8 cellular contexts compared by ENCODE assay signal in genomic region chr11:119093951-119094815, GRCh38. TPM values are rescaled to one million over a fixed set of nuclear protein-coding genes. Genes with fewer than 3 reads are reported as not detected.
DNase-seq lines count a peak whose midpoint lies in the region; ATAC-seq and TF ChIP-seq lines count a peak whose summit lies in the region.

No MANE protein-coding gene starts in this region.

- no peak for TF ChIP-seq CTCF in GM13976 (IDR thresholded peaks at IDR 0.05; ENCODE audit: borderline replicate concordance, control extremely low read depth, extremely low read depth, insufficient read depth, missing control alignments)
- TF ChIP-seq CTCF in SU-DHL-6 (IDR thresholded peaks at IDR 0.05; ENCODE audit: insufficient read depth, low read length, poor library complexity, severe bottlenecking): no peak
- no peak for TF ChIP-seq CTCF in brain microvascular endothelial cell (IDR thresholded peaks at IDR 0.05; ENCODE audit: low read depth, low read length, missing control alignments)
- no peak for TF ChIP-seq CTCF in kidney epithelial cell (IDR thresholded peaks at IDR 0.05; ENCODE audit: insufficient read depth, low read length, poor library complexity, severe bottlenecking)

- no peak overlapping the region for H2AFZ ChIP-seq in SU-DHL-6 (ENCODE audit: low read depth, low read length, severe bottlenecking)

- peaks cover 24% of the 10 kb centered on the region for H3K79me2 ChIP-seq in SU-DHL-6 (ENCODE audit: insufficient read depth, low read length)

- no peaks in the 10 kb centered on the region for H3K27me3 ChIP-seq in SU-DHL-6 (ENCODE audit: low read length)
- no peaks in the 10 kb centered on the region for H3K27me3 ChIP-seq in brain microvascular endothelial cell (replicated peaks)
- no peaks in the 10 kb centered on the region for H3K27me3 ChIP-seq in kidney epithelial cell (ENCODE audit: control insufficient read depth, insufficient read depth, low read length)

- peak overlapping the region; percentile 89 for H3K27ac ChIP-seq in SU-DHL-6 (ENCODE audit: low read depth, low read length)
- peak overlapping the region; percentile 32 for H3K27ac ChIP-seq in brain microvascular endothelial cell

- no peaks in the 10 kb centered on the region for H3K9me2 ChIP-seq in SU-DHL-6 (replicated peaks; ENCODE audit: insufficient read depth, low read length)

- in situ Hi-C loops in GM13976 (cut with MboI; ENCODE audit: low sequenced_read_pairs, unreplicated experiment) (no loop called here), brain microvascular endothelial cell (cut with HindIII; ENCODE audit: low pct_ligation_motif_present, low sequenced_read_pairs) (no loop called here)

- peak overlapping the region; percentile 94 for H3K4me2 ChIP-seq in SU-DHL-6 (ENCODE audit: low read depth, low read length, poor library complexity, severe bottlenecking)

- H3F3A ChIP-seq in SU-DHL-6 (ENCODE audit: insufficient read depth): peaks cover 76% of the 10 kb centered on the region

- ATAC-seq in HG02852 (IDR thresholded peaks at IDR 0.05; ENCODE audit: unreplicated experiment) (peak; percentile 4), HG03342 (IDR thresholded peaks at IDR 0.05; ENCODE audit: unreplicated experiment) (no peak)

- peak; percentile 48 for DNase-seq in GM13976 (ENCODE audit: low spot score)
- peak; percentile 18 for DNase-seq in brain microvascular endothelial cell
- DNase-seq in kidney epithelial cell (ENCODE audit: low read depth): no peak
- DNase-seq in stimulated activated CD4-positive, alpha-beta T cell treated with anti-CD3 and anti-CD28 coated beads, Interleukin-2, amount 100 ng/mL, for 4 hours (ENCODE audit: low read depth): peak; percentile 47
- DNase-seq in NCI-H774 (lab: John Stamatoyannopoulos, UW): no peak

- H4K20me1 ChIP-seq in SU-DHL-6 (ENCODE audit: low read depth, low read length): peaks cover 4% of the 10 kb centered on the region; the same call in 1 of the 2 replicates

- H3K9me3 ChIP-seq in SU-DHL-6 (ENCODE audit: insufficient read depth, low read length): no peaks in the 10 kb centered on the region

- H3K9ac ChIP-seq in SU-DHL-6 (ENCODE audit: low read length): peak overlapping the region; percentile 98

- H3K36me3 ChIP-seq in SU-DHL-6 (ENCODE audit: low read length) (peaks cover 28% of the 10 kb centered on the region), brain microvascular endothelial cell (replicated peaks) (peaks cover 30% of the 10 kb centered on the region), kidney epithelial cell (ENCODE audit: control insufficient read depth, insufficient read depth, low read length) (peaks cover 2% of the 10 kb centered on the region)

- H3K4me3 ChIP-seq in SU-DHL-6 (ENCODE audit: insufficient read depth, low read length, poor library complexity, severe bottlenecking) (peak overlapping the region; percentile 76), brain microvascular endothelial cell (ENCODE audit: low read depth, low read length) (peak overlapping the region; percentile 81), kidney epithelial cell (ENCODE audit: low read depth, low read length) (peak overlapping the region; percentile 89)

RNA-seq across cellular contexts. Expression of gene DPAGT1, which starts 7.5 kb away (rescaled TPM):
- 16.4 and 26.6 TPM in 2 replicates for total RNA-seq in kidney epithelial cell

RNA-seq across cellular contexts. Expression of gene HMBS, which starts 9.5 kb away (rescaled TPM):
- total RNA-seq in kidney epithelial cell: 27.7 and 29.7 TPM in 2 replicates

RNA-seq across cellular contexts. Expression of gene C2CD2L, which starts 13.0 kb away (rescaled TPM):
- total RNA-seq in kidney epithelial cell: 11.8 and 12.7 TPM in 2 replicates

RNA-seq across cellular contexts. Expression of gene VPS11, which starts 26.6 kb away (rescaled TPM):
- total RNA-seq in kidney epithelial cell: 30.7 and 39.0 TPM in 2 replicates

RNA-seq across cellular contexts. Expression of gene HINFP, which starts 27.2 kb away (rescaled TPM):
- 25.0 and 28.8 TPM in 2 replicates for total RNA-seq in kidney epithelial cell

Comparison
In these comparisons a context has a peak if more than half of its experiments do, and no peak if none do; other contexts are left out.
1. DNase-seq: peak in GM13976 (single experiment), brain microvascular endothelial cell (single experiment) and stimulated activated CD4-positive, alpha-beta T cell treated with anti-CD3 and anti-CD28 coated beads, Interleukin-2, amount 100 ng/mL, for 4 hours (single experiment); none in kidney epithelial cell (single experiment) and NCI-H774 (single experiment).
2. Peak in every context shown above with its lines, with median percentiles within 50 percentile points of each other: H3K4me3 ChIP-seq.